8 cellular contexts compared by ENCODE assay signal in genomic region chr9:84953797-84954695, GRCh38.
DNase-seq lines count a peak whose midpoint lies in the region; ATAC-seq and TF ChIP-seq lines count a peak whose summit lies in the region.

No MANE protein-coding gene starts in this region.

- no peak overlapping the region for H3K27ac ChIP-seq in lower lobe of right lung

- intact Hi-C loops in lower lobe of right lung (cut with DNase I), result no loop called here

- no peaks in the 10 kb centered on the region for H3K36me3 ChIP-seq in HAP-1 (replicated peaks)
- no peaks in the 10 kb centered on the region for H3K36me3 ChIP-seq in lower lobe of right lung

- H3K9me3 ChIP-seq in HAP-1 (no peaks in the 10 kb centered on the region), lower lobe of right lung (no peaks in the 10 kb centered on the region)

- no peak for ATAC-seq in activated CD4-positive, CD25-positive, alpha-beta regulatory T cell treated with anti-CD3 and anti-CD28 coated beads, Interleukin-2, amount 50 U/mL, for 24 hours
- peak; percentile 94 to 95 for ATAC-seq in lower lobe of right lung

- peak; percentile 93 for TF ChIP-seq CTCF in lower lobe of right lung (IDR thresholded peaks at IDR 0.05)

- H3K4me3 ChIP-seq in HAP-1, result no peak overlapping the region
- no peak overlapping the region for H3K4me3 ChIP-seq in lower lobe of right lung

- H3K4me1 ChIP-seq in HAP-1 (no peaks in the 10 kb centered on the region), lower lobe of right lung (peaks cover 9% of the 10 kb centered on the region)

- in situ Hi-C loops in HAP-1 (cut with MboI; ENCODE audit: low sequenced_read_pairs), result loop anchor here (10.0 kb wide), 2 partner anchors 259 to 559 kb away; no protein-coding TSS in a partner anchor

- no peaks in the 10 kb centered on the region for H3K27me3 ChIP-seq in HAP-1 (ENCODE audit: low read depth)
- no peaks in the 10 kb centered on the region for H3K27me3 ChIP-seq in lower lobe of right lung (ENCODE audit: low read depth)

- DNase-seq in activated CD4-positive, CD25-positive, alpha-beta regulatory T cell treated with anti-CD3 and anti-CD28 coated beads, Interleukin-2, amount 50 U/mL, for 72 hours, result peak; percentile 42
- DNase-seq in HAP-1 (ENCODE audit: low spot score in 2 of 2), result peak; percentile 61 to 84
- DNase-seq in LoVo (ENCODE audit: low spot score), result peak; percentile 79
- peak; percentile 64 for DNase-seq in SW480 (ENCODE audit: low spot score)
- peak; percentile 62 for DNase-seq in dermis blood vessel endothelial cell
- DNase-seq in lower lobe of right lung, result peak; percentile 75
- peak; percentile 77 for DNase-seq in stimulated activated CD8-positive, alpha-beta memory T cell treated with anti-CD3 and anti-CD28 coated beads, Interleukin-4, amount 100 ng/mL, for 48 hours

Comparison
In these comparisons a context has a peak if more than half of its experiments do, and no peak if none do; other contexts are left out.
1. ATAC-seq: peak in lower lobe of right lung (2 of 2); none in activated CD4-positive, CD25-positive, alpha-beta regulatory T cell treated with anti-CD3 and anti-CD28 coated beads, Interleukin-2, amount 50 U/mL, for 24 hours (0 of 2).
2. Peak in every context shown above with its lines, with median percentiles within 50 percentile points of each other: DNase-seq.